16 cellular contexts compared by ENCODE assay signal in the genomic region with DNA sequence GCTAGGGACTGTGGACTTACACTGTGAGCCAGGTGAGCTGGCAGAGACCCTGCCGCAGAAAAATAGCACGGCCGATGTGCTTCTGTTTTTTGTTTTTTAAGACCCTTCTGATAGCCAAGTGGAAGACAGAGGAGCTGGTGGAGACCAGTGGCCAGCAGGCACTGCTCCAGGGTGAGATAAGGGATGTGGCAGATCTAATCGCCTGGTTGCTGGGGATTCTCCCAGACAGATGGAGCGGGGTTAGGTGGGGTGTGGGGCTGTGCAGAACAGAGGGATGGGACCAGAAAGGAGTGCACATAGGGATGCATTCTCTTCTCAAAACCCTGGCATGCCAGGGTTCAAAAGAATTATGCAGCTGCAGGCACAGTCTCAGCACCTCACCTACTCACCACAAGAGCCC.
"Had no signal": no experiment of that assay in that cellular context is flagged by ENCODE, and none has a peak within 500 bp of the region (broad histone marks: within the 10 kb centered on the region; RNA-seq: fewer than 3 reads in every experiment).

No MANE protein-coding gene starts in this region.

- H3K4me1 ChIP-seq: adrenal gland, parathyroid adenoma, tibial artery had no signal

- DNase-seq: activated CD4-positive, alpha-beta T cell treated with anti-CD3 and anti-CD28 coated beads for 48 hours; activated T-cell treated with anti-CD3 and anti-CD28 coated beads for 4 hours; adrenal gland; islet precursor cell; midbrain; stimulated activated CD4-positive, alpha-beta T cell treated with anti-CD3 and anti-CD28 coated beads, Interleukin-2, amount 100 ng/mL, for 48 hours; stimulated activated naive B cell treated with anti-CD40 and anti-IgM and Interleukin-4, amounts not matched to agents 10 μg/mL and 1 μg/mL and 100 μg/mL, for 72 hours; T-helper 2 cell had no signal

- H3K9me3 Mint-ChIP-seq: activated naive CD4-positive, alpha-beta T cell treated with anti-CD3 and anti-CD28 coated beads, Interleukin-2, amount 50 U/mL, for 24 hours; stimulated activated naive B cell treated with anti-CD40 and anti-IgM and Interleukin-4, amounts not matched to agents 10 μg/mL and 1 μg/mL and 100 μg/mL, for 72 hours; WTC11 had no signal

- H3K27ac Mint-ChIP-seq: activated naive CD4-positive, alpha-beta T cell treated with anti-CD3 and anti-CD28 coated beads, Interleukin-2, amount 50 U/mL, for 24 hours; WTC11 had no signal

- H3K27me3 Mint-ChIP-seq: activated naive CD4-positive, alpha-beta T cell treated with anti-CD3 and anti-CD28 coated beads, Interleukin-2, amount 50 U/mL, for 24 hours; stimulated activated naive B cell treated with anti-CD40 and anti-IgM and Interleukin-4, amounts not matched to agents 10 μg/mL and 1 μg/mL and 100 μg/mL, for 72 hours had no signal

- ATAC-seq: stimulated activated naive B cell treated with anti-CD40 and anti-IgM and Interleukin-4, amounts not matched to agents 10 μg/mL and 1 μg/mL and 100 μg/mL, for 72 hours; WTC11 had no signal

- H2AFZ ChIP-seq: parathyroid adenoma had no signal

- H3K9ac ChIP-seq: parathyroid adenoma had no signal

- H3K27ac ChIP-seq: adrenal gland, coronary artery, esophagus muscularis mucosa, neutrophil, parathyroid adenoma, tibial artery had no signal

- H3K4me3 ChIP-seq: adrenal gland, coronary artery, esophagus muscularis mucosa, lung, tibial artery had no signal

- H3K9me3 ChIP-seq: adrenal gland, esophagus muscularis mucosa, neutrophil, tibial artery had no signal

- H3K27me3 ChIP-seq: adrenal gland, esophagus muscularis mucosa, neutrophil, tibial artery had no signal

- H3K4me1 Mint-ChIP-seq: WTC11 had no signal

- H3K4me3 Mint-ChIP-seq: activated naive CD4-positive, alpha-beta T cell treated with anti-CD3 and anti-CD28 coated beads, Interleukin-2, amount 50 U/mL, for 24 hours; stimulated activated naive B cell treated with anti-CD40 and anti-IgM and Interleukin-4, amounts not matched to agents 10 μg/mL and 1 μg/mL and 100 μg/mL, for 72 hours; WTC11 had no signal

- H3K79me2 ChIP-seq: parathyroid adenoma had no signal
